Comparison of ENCODE assay signal across 16 cellular contexts in genomic region chr15:66078929-66079275, GRCh38.
A peak's percentile ranks its signal among the peaks of the same experiment; 100 is the strongest.
DNase-seq lines count a peak whose midpoint lies in the region; ATAC-seq and TF ChIP-seq lines count a peak whose summit lies in the region.
"Had no signal": no experiment of that assay in that cellular context is flagged by ENCODE, and none has a peak within 500 bp of the region (broad histone marks: within the 10 kb centered on the region; RNA-seq: fewer than 3 reads in every experiment).

No MANE protein-coding gene starts in this region.

- peak; percentile 26 for DNase-seq in cardiac septum (ENCODE audit: low spot score)
- no peak for DNase-seq in right atrium auricular region (ENCODE audit: low spot score)
- peak; percentile 51 for DNase-seq in chondrocyte (ENCODE audit: low spot score)
- peak; percentile 19 for DNase-seq in osteoblast (ENCODE audit: insufficient read length, low spot score, missing footprints)
- DNase-seq in spleen = peak; percentile 45
- no peak for DNase-seq in BE2C
- DNase-seq: CD4-positive, CD25-positive, alpha-beta regulatory T cell; CD8-positive, alpha-beta memory T cell; COR-L47; DND-41; EL; HCEC 1CT had no signal

- no peaks in the 10 kb centered on the region for H3K36me3 Mint-ChIP-seq in chondrocyte (ENCODE audit: low read depth)
- H3K36me3 Mint-ChIP-seq: CD4-positive, CD25-positive, alpha-beta regulatory T cell; CD8-positive, alpha-beta memory T cell had no signal

- no peaks in the 10 kb centered on the region for H3K79me2 ChIP-seq in osteoblast (ENCODE audit: insufficient read depth, low read length)

- H3K9me3 ChIP-seq in right atrium auricular region = no peaks in the 10 kb centered on the region
- no peaks in the 10 kb centered on the region for H3K9me3 ChIP-seq in osteoblast (ENCODE audit: low read depth, low read length)
- peaks cover 0 to 4% (median under 1%) of the 10 kb centered on the region in 8 donors for H3K9me3 ChIP-seq in spleen
- H3K9me3 ChIP-seq in BE2C = no peaks in the 10 kb centered on the region

- peaks cover 12% of the 10 kb centered on the region for H3K4me1 Mint-ChIP-seq in chondrocyte (ENCODE audit: low read depth)
- H3K4me1 Mint-ChIP-seq: B cell; CD4-positive, CD25-positive, alpha-beta regulatory T cell; CD8-positive, alpha-beta memory T cell had no signal

- H3K4me3 ChIP-seq in right atrium auricular region (no peak overlapping the region), osteoblast (ENCODE audit: insufficient read depth, low read length) (no peak overlapping the region), spleen (no peak overlapping the region), BE2C (ENCODE audit: low read depth, low read length) (no peak overlapping the region)
- H3K4me3 ChIP-seq: GM12878 had no signal

- no peaks in the 10 kb centered on the region for H3K9me3 Mint-ChIP-seq in chondrocyte (ENCODE audit: low read depth)

- TF ChIP-seq CTCF in right atrium auricular region (IDR thresholded peaks at IDR 0.05) (no peak), chondrocyte (IDR thresholded peaks at IDR 0.05) (no peak), osteoblast (IDR thresholded peaks at IDR 0.05; ENCODE audit: extremely low read depth, low read depth, low read length) (no peak), spleen (IDR thresholded peaks at IDR 0.05 in 8 of 11, conservative IDR thresholded peaks at IDR 0.05 in 3 of 11) (no peak), BE2C (IDR thresholded peaks at IDR 0.05; ENCODE audit: low read depth, low read length) (no peak)

- H3K36me3 ChIP-seq in right atrium auricular region (no peaks in the 10 kb centered on the region), osteoblast (ENCODE audit: insufficient read depth, low read length) (no peaks in the 10 kb centered on the region), spleen (no peaks in the 10 kb centered on the region), BE2C (no peaks in the 10 kb centered on the region)

- ATAC-seq in HG02981 (IDR thresholded peaks at IDR 0.05; ENCODE audit: unreplicated experiment) = no peak
- no peak for ATAC-seq in HG03457 (IDR thresholded peaks at IDR 0.05; ENCODE audit: unreplicated experiment)

- peaks cover 19% of the 10 kb centered on the region for H3K27me3 Mint-ChIP-seq in chondrocyte (ENCODE audit: low read depth)

- no peak overlapping the region for H2AFZ ChIP-seq in osteoblast (ENCODE audit: low read length)

- H3K27ac ChIP-seq in right atrium auricular region (no peak overlapping the region), osteoblast (ENCODE audit: low read depth, low read length) (no peak overlapping the region), spleen (no peak overlapping the region)

- intact Hi-C loops in cardiac septum (cut with DNase I) (no loop called here), spleen (cut with DNase I; ENCODE audit: low total_unique reads) (no loop called here)

- peaks cover 3% of the 10 kb centered on the region for H4K20me1 ChIP-seq in osteoblast (ENCODE audit: insufficient read depth, low read length)

- H3K27me3 ChIP-seq in right atrium auricular region (no peaks in the 10 kb centered on the region), osteoblast (ENCODE audit: insufficient read depth, low read length) (peaks cover 13% of the 10 kb centered on the region), spleen (replicated peaks in 1 of 7) (peaks cover 0 to 52% (median 3%) of the 10 kb centered on the region in 7 donors), BE2C (no peaks in the 10 kb centered on the region)

- 54 to 75% (median 65%) methylated on average over 5 of the region's 5 CpGs for WGBS in spleen, 5 donors

- H3K4me3 Mint-ChIP-seq in chondrocyte (ENCODE audit: unreplicated experiment) = no peak overlapping the region
- H3K4me3 Mint-ChIP-seq: B cell; CD4-positive, CD25-positive, alpha-beta regulatory T cell; CD8-positive, alpha-beta memory T cell had no signal

- peaks cover 0 to 9% of the 10 kb centered on the region in 2 donors for H3K4me1 ChIP-seq in right atrium auricular region
- no peaks in the 10 kb centered on the region for H3K4me1 ChIP-seq in osteoblast (ENCODE audit: insufficient read depth, low read length)
- no peaks in the 10 kb centered on the region for H3K4me1 ChIP-seq in spleen
- H3K4me1 ChIP-seq in BE2C = no peaks in the 10 kb centered on the region

- no peak overlapping the region for H3K4me2 ChIP-seq in osteoblast (ENCODE audit: insufficient read depth, low read length)

- H3K27ac Mint-ChIP-seq in chondrocyte (ENCODE audit: unreplicated experiment) = no peak overlapping the region
- H3K27ac Mint-ChIP-seq: B cell; CD4-positive, CD25-positive, alpha-beta regulatory T cell; CD8-positive, alpha-beta memory T cell had no signal

- TF ChIP-seq POLR2A in spleen (IDR thresholded peaks at IDR 0.05) = no peak

Comparison
In these comparisons a context has a peak if more than half of its experiments do, and no peak if none do; other contexts are left out.
1. DNase-seq: peak in cardiac septum (single experiment), chondrocyte (single experiment), osteoblast (single experiment) and spleen (single experiment); none in right atrium auricular region (single experiment) and BE2C (single experiment).